In genomic region chr3:196127308-196128040, GRCh38 we compare ENCODE assay signal across 10 cellular contexts. TPM values are rescaled to one million over a fixed set of nuclear protein-coding genes. Genes with fewer than 3 reads are reported as not detected.
DNase-seq lines count a peak whose midpoint lies in the region; ATAC-seq, FAIRE-seq and TF ChIP-seq lines count a peak whose summit lies in the region.
"Had no signal": no experiment of that assay in that cellular context is flagged by ENCODE, and none has a peak within 500 bp of the region (broad histone marks: within the 10 kb centered on the region; RNA-seq: fewer than 3 reads in every experiment).

No MANE protein-coding gene starts in this region.

- intact Hi-C loops in lower lobe of right lung (cut with DNase I), result no loop called here

- FAIRE-seq in HTR-8/SVneo (lab: Jason Lieb, UNC), result no peak

- no peak for TF ChIP-seq CTCF in lower lobe of right lung (IDR thresholded peaks at IDR 0.05)

- H3K4me1 Mint-ChIP-seq in CD8-positive, alpha-beta memory T cell, result peaks cover 26 to 31% (median 26%) of the 10 kb centered on the region in 3 donors
- H3K4me1 Mint-ChIP-seq in IgD-negative memory B cell, result peaks cover 22 to 30% (median 23%) of the 10 kb centered on the region in 3 donors

- ATAC-seq in lower lobe of right lung, result peak; percentile 43 to 44
- ATAC-seq in HG02759 (IDR thresholded peaks at IDR 0.05; ENCODE audit: unreplicated experiment), result no peak
- no peak for ATAC-seq in HG03521 (IDR thresholded peaks at IDR 0.05; ENCODE audit: unreplicated experiment)

- CTCF ChIA-PET in CD8-positive, alpha-beta memory T cell (lab: Charles Lee), result interaction anchor here (0.9 to 2.0 kb wide), 4 partner anchors 8 to 66 kb away, joined by 3 to 6 read pairs (median 4); no protein-coding TSS in a partner anchor

- peaks cover 14% of the 10 kb centered on the region for H3K4me1 ChIP-seq in CD8-positive, alpha-beta memory T cell (ENCODE audit: insufficient read depth, low read length)
- H3K4me1 ChIP-seq in lower lobe of right lung, result peaks cover 8% of the 10 kb centered on the region
- H3K4me1 ChIP-seq: HAP-1 had no signal

- no peaks in the 10 kb centered on the region for H3K36me3 ChIP-seq in CD8-positive, alpha-beta memory T cell (ENCODE audit: insufficient read depth, low read length)
- H3K36me3 ChIP-seq in lower lobe of right lung, result no peaks in the 10 kb centered on the region
- H3K36me3 ChIP-seq: HAP-1 had no signal

- H3K4me3 Mint-ChIP-seq in CD8-positive, alpha-beta memory T cell, result peak overlapping the region in 6 of 7 donors; percentile 66 to 74 (median 68)
- H3K4me3 Mint-ChIP-seq in IgD-negative memory B cell, result peak overlapping the region in 3 of 4 donors; percentile 54 to 83 (median 71)

- peak in 4 of 5 donors; percentile 25 to 54 (median 32) for DNase-seq in CD8-positive, alpha-beta memory T cell
- DNase-seq in activated effector memory CD4-positive, alpha-beta T cell treated with Interleukin-2 at 50 U/mL for 16 hours, result peak; percentile 27
- DNase-seq in lower lobe of right lung (peak; percentile 40), NOMO-1 treated with DMSO at 0.1 percent for 48 hours (lab: John Stamatoyannopoulos, UW; ENCODE audit: unreplicated experiment) (no peak), HTR-8/SVneo (ENCODE audit: insufficient read length, low spot score) (no peak)
- DNase-seq: NCI-H1436 had no signal

- H3K4me3 ChIP-seq in CD8-positive, alpha-beta memory T cell (ENCODE audit: low read length), result peak overlapping the region; percentile 19
- H3K4me3 ChIP-seq in lower lobe of right lung, result no peak overlapping the region
- H3K4me3 ChIP-seq: HAP-1 had no signal

- no peaks in the 10 kb centered on the region for H3K9me3 Mint-ChIP-seq in CD8-positive, alpha-beta memory T cell
- H3K9me3 Mint-ChIP-seq in IgD-negative memory B cell, result no peaks in the 10 kb centered on the region

- no peaks in the 10 kb centered on the region for H3K27me3 Mint-ChIP-seq in CD8-positive, alpha-beta memory T cell
- no peaks in the 10 kb centered on the region for H3K27me3 Mint-ChIP-seq in IgD-negative memory B cell

- H3K27ac Mint-ChIP-seq in CD8-positive, alpha-beta memory T cell, result peak overlapping the region; percentile 3 to 98 (median 75)
- peak overlapping the region; percentile 48 to 81 (median 64) for H3K27ac Mint-ChIP-seq in IgD-negative memory B cell

- POLR2A ChIA-PET in CD8-positive, alpha-beta memory T cell (lab: Charles Lee), result interaction anchor here (0.6 kb wide), 2 partner anchors 8 to 52 kb away, joined by 3 to 4 read pairs; no protein-coding TSS in a partner anchor

- peak overlapping the region; percentile 75 for H3K27ac ChIP-seq in CD8-positive, alpha-beta memory T cell (ENCODE audit: low read depth, low read length)
- no peak overlapping the region for H3K27ac ChIP-seq in lower lobe of right lung

- no peaks in the 10 kb centered on the region for H3K9me3 ChIP-seq in CD8-positive, alpha-beta memory T cell (ENCODE audit: low read length)
- no peaks in the 10 kb centered on the region for H3K9me3 ChIP-seq in lower lobe of right lung
- H3K9me3 ChIP-seq: HAP-1 had no signal

- no peaks in the 10 kb centered on the region for H3K36me3 Mint-ChIP-seq in CD8-positive, alpha-beta memory T cell
- peaks cover 2% of the 10 kb centered on the region for H3K36me3 Mint-ChIP-seq in IgD-negative memory B cell

- H3K27me3 ChIP-seq in CD8-positive, alpha-beta memory T cell (ENCODE audit: insufficient read depth, low read length, poor library complexity, severe bottlenecking), result no peaks in the 10 kb centered on the region
- H3K27me3 ChIP-seq in lower lobe of right lung (ENCODE audit: low read depth), result no peaks in the 10 kb centered on the region

RNA-seq across cellular contexts. Expression of gene TFRC, which starts 45.6 kb away (rescaled TPM):
- total RNA-seq in CD8-positive, alpha-beta memory T cell, result 100 to 1,000 TPM; 669 to 687 TPM
- 15.9 TPM for polyA plus RNA-seq in CD8-positive, alpha-beta memory T cell
- 34.9 TPM for polyA plus RNA-seq in IgD-negative memory B cell
- 478 TPM for total RNA-seq in lower lobe of right lung

Comparison
In these comparisons a context has a peak if more than half of its experiments do, and no peak if none do; other contexts are left out.
1. DNase-seq: peak in CD8-positive, alpha-beta memory T cell (4 of 5), activated effector memory CD4-positive, alpha-beta T cell treated with Interleukin-2 at 50 U/mL for 16 hours (single experiment) and lower lobe of right lung (single experiment); none in NOMO-1 treated with DMSO at 0.1 percent for 48 hours (single experiment) and HTR-8/SVneo (single experiment).
2. ATAC-seq: peak in lower lobe of right lung (2 of 2); none in HG02759 (single experiment) and HG03521 (single experiment).